ENCODE assay signal across 12 cellular contexts in the genomic region with DNA sequence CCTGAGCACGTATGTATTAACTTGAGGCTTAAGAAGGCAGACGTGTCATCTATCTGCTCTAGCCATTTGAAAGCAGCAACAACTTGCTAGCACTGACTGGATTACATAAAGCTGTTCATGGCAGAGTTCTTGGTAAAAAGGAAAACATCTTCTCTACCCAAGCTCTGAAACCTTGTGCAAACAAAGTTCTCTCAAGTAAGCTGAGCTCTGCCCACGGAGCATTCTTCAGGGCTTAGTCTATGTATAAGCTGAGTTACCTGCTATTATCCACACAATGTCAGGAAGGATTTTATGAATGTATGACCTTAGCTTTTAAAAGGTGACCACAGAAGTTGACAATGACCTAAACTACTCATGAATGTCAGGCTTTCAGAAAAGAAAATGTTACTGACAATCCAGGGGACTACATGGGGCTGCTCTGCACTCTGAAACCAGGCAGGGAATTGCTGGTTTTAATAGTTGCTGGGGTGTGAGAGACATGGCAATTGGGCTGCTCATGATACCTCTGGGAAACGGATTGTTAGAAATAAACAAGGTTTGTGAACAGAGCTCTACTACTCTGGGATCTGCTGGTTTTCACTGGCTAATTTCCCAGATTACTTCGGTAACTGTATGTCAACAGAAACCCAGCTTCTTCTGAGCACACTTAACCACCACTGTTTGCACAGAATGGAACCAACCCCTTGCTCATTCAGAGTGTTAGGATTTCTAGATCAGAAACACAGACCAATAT. TPM values are rescaled to one million over a fixed set of nuclear protein-coding genes. Genes with fewer than 3 reads are reported as not detected.
DNase-seq lines count a peak whose midpoint lies in the region; ATAC-seq, FAIRE-seq and TF ChIP-seq lines count a peak whose summit lies in the region.
"Had no signal": no experiment of that assay in that cellular context is flagged by ENCODE, and none has a peak within 500 bp of the region (broad histone marks: within the 10 kb centered on the region; RNA-seq: fewer than 3 reads in every experiment).

No MANE protein-coding gene starts in this region.

- H3K4me1 ChIP-seq in left ventricle myocardium inferior (peaks cover 34% of the 10 kb centered on the region), breast epithelium (no peaks in the 10 kb centered on the region), lower lobe of right lung (peaks cover 5% of the 10 kb centered on the region)

- H3K27ac ChIP-seq in left ventricle myocardium inferior (replicated peaks) (no peak overlapping the region), breast epithelium (peak overlapping the region; percentile 0 to 73), lower lobe of right lung (peak overlapping the region; percentile 64)

- ATAC-seq in Right ventricle myocardium superior (ENCODE audit: poor library complexity) (peak; percentile 16), lower lobe of right lung (peak; percentile 92 to 94), GM21515 (IDR thresholded peaks at IDR 0.05; ENCODE audit: unreplicated experiment) (no peak), left colon (no peak)
- ATAC-seq: effector memory CD8-positive, alpha-beta T cell had no signal

- H3K4me3 ChIP-seq in left ventricle myocardium inferior (no peak overlapping the region), breast epithelium (no peak overlapping the region), lower lobe of right lung (no peak overlapping the region)

- no peaks in the 10 kb centered on the region for H3K27me3 ChIP-seq in left ventricle myocardium inferior (ENCODE audit: low read depth)
- no peaks in the 10 kb centered on the region for H3K27me3 ChIP-seq in breast epithelium
- H3K27me3 ChIP-seq in lower lobe of right lung (ENCODE audit: low read depth): no peaks in the 10 kb centered on the region

- TF ChIP-seq POLR2A in breast epithelium (IDR thresholded peaks at IDR 0.05): no peak

- intact Hi-C loops in Right ventricle myocardium superior (cut with DNase I): no loop called here
- intact Hi-C loops in left ventricle myocardium inferior (cut with micrococcal nuclease): no loop called here
- intact Hi-C loops in breast epithelium (cut with DNase I; ENCODE audit: low total_unique reads): no loop called here
- intact Hi-C loops in lower lobe of right lung (cut with DNase I): no loop called here
- intact Hi-C loops in left colon (cut with DNase I, micrococcal nuclease): no loop called here

- H3K36me3 ChIP-seq in left ventricle myocardium inferior (no peaks in the 10 kb centered on the region), breast epithelium (no peaks in the 10 kb centered on the region), lower lobe of right lung (no peaks in the 10 kb centered on the region)

- no peaks in the 10 kb centered on the region for H3K9me3 ChIP-seq in left ventricle myocardium inferior (replicated peaks)
- H3K9me3 ChIP-seq in breast epithelium: no peaks in the 10 kb centered on the region
- no peaks in the 10 kb centered on the region for H3K9me3 ChIP-seq in lower lobe of right lung

- TF ChIP-seq CTCF in left ventricle myocardium inferior (IDR thresholded peaks at IDR 0.05; ENCODE audit: borderline replicate concordance) (no peak), breast epithelium (IDR thresholded peaks at IDR 0.05) (no peak), lower lobe of right lung (IDR thresholded peaks at IDR 0.05) (no peak)

- no peak for FAIRE-seq in urothelium cell line (lab: Jason Lieb, UNC)

- no peak for DNase-seq in Right ventricle myocardium superior
- no peak for DNase-seq in left ventricle myocardium inferior
- no peak for DNase-seq in breast epithelium (ENCODE audit: low spot score in 2 of 2)
- DNase-seq in lower lobe of right lung: no peak
- DNase-seq in urothelium cell line (ENCODE audit: low spot score): peak; percentile 44
- DNase-seq in NCI-H187 (lab: John Stamatoyannopoulos, UW): no peak
- no peak for DNase-seq in left colon
- DNase-seq: activated CD4-positive, CD25-positive, alpha-beta regulatory T cell; effector memory CD8-positive, alpha-beta T cell; H7; NCI-H1092 treated with DMSO at 0.1 percent for 48 hours had no signal

RNA-seq across cellular contexts. Expression of a gene that starts 29.6 kb away (rescaled TPM):
- total RNA-seq in Right ventricle myocardium superior (29.4 TPM), left ventricle myocardium inferior (38.7 TPM), breast epithelium (100 to 1,000 TPM; 109 to 243 (median 110) TPM), lower lobe of right lung (74.3 TPM), left colon (10 to 100 TPM; 18.0 to 18.5 TPM)

Comparison
In these comparisons a context has a peak if more than half of its experiments do, and no peak if none do; other contexts are left out.
1. ATAC-seq: peak in Right ventricle myocardium superior (single experiment) and lower lobe of right lung (2 of 2); none in GM21515 (single experiment) and left colon (single experiment).